Comparison of ENCODE assay signal across 28 cellular contexts in the genomic region with DNA sequence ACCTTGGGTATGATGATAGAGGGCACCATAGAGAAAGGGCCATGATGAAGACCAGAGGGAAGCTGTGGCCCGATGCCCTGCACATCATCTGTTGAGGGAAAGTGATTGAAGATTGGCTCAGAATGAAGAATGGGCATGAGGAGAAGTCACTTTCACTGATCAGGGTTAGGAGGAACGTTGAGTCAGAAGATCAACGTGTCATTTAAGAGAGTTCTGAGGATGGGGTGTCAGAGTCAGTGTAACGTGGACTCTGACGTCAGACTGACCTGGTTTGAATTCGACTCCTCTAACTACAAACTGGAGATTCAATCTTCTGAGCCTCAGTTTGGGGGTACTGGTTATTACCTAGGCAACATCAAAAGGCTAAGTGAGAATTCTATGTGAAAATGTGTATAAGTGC.
"Had no signal": no experiment of that assay in that cellular context is flagged by ENCODE, and none has a peak within 500 bp of the region (broad histone marks: within the 10 kb centered on the region; RNA-seq: fewer than 3 reads in every experiment).

No MANE protein-coding gene starts in this region.

- H3K36me3 ChIP-seq: stomach, suprapubic skin, thoracic aorta, thyroid gland, tibial artery, tibial nerve, transverse colon, upper lobe of left lung, upper lobe of right lung, uterus, vagina had no signal

- H3K36me3 Mint-ChIP-seq: stimulated activated effector memory CD8-positive, alpha-beta T cell treated with anti-CD3 and anti-CD28 coated beads, Interleukin-12 subunit alpha, Interleukin-12 subunit beta, amount 100 ng/mL, for 72 hours; stimulated activated memory B cell treated with anti-CD40 and anti-IgM and Interleukin-4, amounts not matched to agents 10 μg/mL and 1 μg/mL and 100 μg/mL, for 72 hours; stimulated activated naive B cell treated with anti-CD40 and anti-IgM and Interleukin-4, amounts not matched to agents 10 μg/mL and 1 μg/mL and 100 μg/mL, for 72 hours had no signal

- H3K9me3 Mint-ChIP-seq: stimulated activated effector memory CD8-positive, alpha-beta T cell treated with anti-CD3 and anti-CD28 coated beads, Interleukin-12 subunit alpha, Interleukin-12 subunit beta, amount 100 ng/mL, for 72 hours; stimulated activated memory B cell treated with anti-CD40 and anti-IgM and Interleukin-4, amounts not matched to agents 10 μg/mL and 1 μg/mL and 100 μg/mL, for 72 hours; stimulated activated naive CD8-positive, alpha-beta T cell treated with anti-CD3 and anti-CD28 coated beads, Interleukin-15, amount 100 ng/mL, for 72 hours; stimulated activated naive CD8-positive, alpha-beta T cell treated with anti-CD3 and anti-CD28 coated beads, Interleukin-15, Interleukin-2, amounts not matched to agents 100 ng/mL and 50 ng/mL, for 24 hours had no signal

- H3K9me3 ChIP-seq: stomach, suprapubic skin, testis, thoracic aorta, thyroid gland, tibial artery, tibial nerve, transverse colon, upper lobe of left lung, upper lobe of right lung, uterus, vagina had no signal

- H3K27me3 ChIP-seq: stomach, suprapubic skin, testis, thyroid gland, tibial artery, tibial nerve, transverse colon, upper lobe of left lung, upper lobe of right lung, uterus, vagina had no signal

- H3K4me3 ChIP-seq: stomach, suprapubic skin, testis, thoracic aorta, thyroid gland, tibial artery, tibial nerve, transverse colon, upper lobe of left lung, upper lobe of right lung, uterus, vagina had no signal

- H3K4me1 ChIP-seq: stomach, suprapubic skin, testis, thyroid gland, tibial artery, tibial nerve, transverse colon, upper lobe of left lung, upper lobe of right lung, uterus, vagina had no signal

- FAIRE-seq: urothelium cell line had no signal

- H3K27ac ChIP-seq: stomach, suprapubic skin, testis, thoracic aorta, thyroid gland, tibial artery, tibial nerve, transverse colon, upper lobe of left lung, upper lobe of right lung, uterus, vagina had no signal

- H3K4me3 Mint-ChIP-seq: stimulated activated effector memory CD8-positive, alpha-beta T cell treated with anti-CD3 and anti-CD28 coated beads, Interleukin-12 subunit alpha, Interleukin-12 subunit beta, amount 100 ng/mL, for 72 hours; stimulated activated memory B cell treated with anti-CD40 and anti-IgM and Interleukin-4, amounts not matched to agents 10 μg/mL and 1 μg/mL and 100 μg/mL, for 72 hours; stimulated activated naive B cell treated with anti-CD40 and anti-IgM and Interleukin-4, amounts not matched to agents 10 μg/mL and 1 μg/mL and 100 μg/mL, for 72 hours; stimulated activated naive CD8-positive, alpha-beta T cell treated with anti-CD3 and anti-CD28 coated beads, Interleukin-15, amount 100 ng/mL, for 72 hours; stimulated activated naive CD8-positive, alpha-beta T cell treated with anti-CD3 and anti-CD28 coated beads, Interleukin-15, Interleukin-2, amounts not matched to agents 100 ng/mL and 50 ng/mL, for 24 hours had no signal

- H3K27me3 Mint-ChIP-seq: stimulated activated memory B cell treated with anti-CD40 and anti-IgM and Interleukin-4, amounts not matched to agents 10 μg/mL and 1 μg/mL and 100 μg/mL, for 72 hours; stimulated activated naive CD8-positive, alpha-beta T cell treated with anti-CD3 and anti-CD28 coated beads, Interleukin-15, amount 100 ng/mL, for 72 hours; stimulated activated naive CD8-positive, alpha-beta T cell treated with anti-CD3 and anti-CD28 coated beads, Interleukin-15, Interleukin-2, amounts not matched to agents 100 ng/mL and 50 ng/mL, for 24 hours had no signal

- ATAC-seq: stimulated activated effector memory CD8-positive, alpha-beta T cell treated with anti-CD3 and anti-CD28 coated beads, Interleukin-12 subunit alpha, Interleukin-12 subunit beta, amount 100 ng/mL, for 72 hours; stimulated activated memory B cell treated with anti-CD40 and anti-IgM and Interleukin-4, amounts not matched to agents 10 μg/mL and 1 μg/mL and 100 μg/mL, for 72 hours; stimulated activated naive B cell treated with anti-CD40 and anti-IgM and Interleukin-4, amounts not matched to agents 10 μg/mL and 1 μg/mL and 100 μg/mL, for 72 hours; stimulated activated naive CD8-positive, alpha-beta T cell treated with anti-CD3 and anti-CD28 coated beads, Interleukin-15, amount 100 ng/mL, for 72 hours; stimulated activated naive CD8-positive, alpha-beta T cell treated with anti-CD3 and anti-CD28 coated beads, Interleukin-15, Interleukin-2, amounts not matched to agents 100 U/mL and 50 U/mL, for 24 hours; upper lobe of right lung had no signal

- H3K4me1 Mint-ChIP-seq: stimulated activated effector memory CD8-positive, alpha-beta T cell treated with anti-CD3 and anti-CD28 coated beads, Interleukin-12 subunit alpha, Interleukin-12 subunit beta, amount 100 ng/mL, for 72 hours; stimulated activated memory B cell treated with anti-CD40 and anti-IgM and Interleukin-4, amounts not matched to agents 10 μg/mL and 1 μg/mL and 100 μg/mL, for 72 hours; stimulated activated naive B cell treated with anti-CD40 and anti-IgM and Interleukin-4, amounts not matched to agents 10 μg/mL and 1 μg/mL and 100 μg/mL, for 72 hours; stimulated activated naive CD8-positive, alpha-beta T cell treated with anti-CD3 and anti-CD28 coated beads, Interleukin-15, amount 100 ng/mL, for 72 hours had no signal

- DNase-seq: stimulated activated CD4-positive, alpha-beta T cell treated with anti-CD3 and anti-CD28 coated beads, Interleukin-2, amount 100 ng/mL, for 48 hours; stimulated activated CD4-positive, alpha-beta T cell treated with anti-CD3 and anti-CD28 coated beads, Interleukin-4, amount 100 ng/mL, for 1 hour; stimulated activated CD4-positive, alpha-beta T cell treated with anti-CD3 and anti-CD28 coated beads, Interleukin-4, amount 100 ng/mL, for 24 hours; stimulated activated CD4-positive, alpha-beta T cell treated with anti-CD3 and anti-CD28 coated beads, Interleukin-4, amount 100 ng/mL, for 4 hours; stimulated activated CD8-positive, alpha-beta memory T cell treated with anti-CD3 and anti-CD28 coated beads, Interleukin-4, amount 100 ng/mL, for 48 hours; stimulated activated naive B cell treated with anti-CD40 and anti-IgM and Interleukin-4, amounts not matched to agents 10 μg/mL and 1 μg/mL and 100 μg/mL, for 72 hours; stimulated activated naive CD4-positive, alpha-beta T cell; stimulated activated naive CD4-positive, alpha-beta T cell treated with Interleukin-2 at 50 U/mL for 16 hours; stimulated activated naive CD8-positive, alpha-beta T cell treated with anti-CD3 and anti-CD28 coated beads, Interleukin-15, amount 100 ng/mL, for 72 hours; stimulated activated naive CD8-positive, alpha-beta T cell treated with anti-CD3 and anti-CD28 coated beads, Interleukin-15, Interleukin-2, amounts not matched to agents 100 U/mL and 50 U/mL, for 24 hours; stomach; substantia nigra; testis; thyroid gland; tibial artery; transverse colon; trophoblast cell; upper lobe of left lung; upper lobe of right lung; uterus had no signal

- H3K27ac Mint-ChIP-seq: stimulated activated effector memory CD8-positive, alpha-beta T cell treated with anti-CD3 and anti-CD28 coated beads, Interleukin-12 subunit alpha, Interleukin-12 subunit beta, amount 100 ng/mL, for 72 hours; stimulated activated memory B cell treated with anti-CD40 and anti-IgM and Interleukin-4, amounts not matched to agents 10 μg/mL and 1 μg/mL and 100 μg/mL, for 72 hours; stimulated activated naive B cell treated with anti-CD40 and anti-IgM and Interleukin-4, amounts not matched to agents 10 μg/mL and 1 μg/mL and 100 μg/mL, for 72 hours; stimulated activated naive CD8-positive, alpha-beta T cell treated with anti-CD3 and anti-CD28 coated beads, Interleukin-15, amount 100 ng/mL, for 72 hours; stimulated activated naive CD8-positive, alpha-beta T cell treated with anti-CD3 and anti-CD28 coated beads, Interleukin-15, Interleukin-2, amounts not matched to agents 100 ng/mL and 50 ng/mL, for 24 hours had no signal
